Comparison of ENCODE assay signal across 8 cellular contexts in the genomic region with DNA sequence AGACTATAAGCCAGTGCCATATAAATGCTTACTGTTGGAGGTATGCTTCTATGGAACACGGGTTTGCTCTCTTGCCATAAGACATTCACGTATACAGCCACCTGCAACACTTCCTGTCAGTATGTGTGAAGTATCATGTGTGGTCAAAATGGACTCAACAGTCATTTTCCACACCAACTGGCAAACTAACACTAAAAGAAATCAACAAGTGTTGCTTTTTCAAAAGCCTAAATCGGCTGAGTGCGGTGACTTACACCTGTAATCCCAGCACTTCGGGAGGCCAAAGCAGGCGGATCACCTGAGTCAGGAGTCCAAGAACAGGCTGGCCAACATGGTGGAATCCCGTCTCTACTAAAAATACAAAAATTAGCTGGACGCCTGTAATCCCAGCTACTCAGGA. TPM values are rescaled to one million over a fixed set of nuclear protein-coding genes. Genes with fewer than 3 reads are reported as not detected.
DNase-seq lines count a peak whose midpoint lies in the region; ATAC-seq and TF ChIP-seq lines count a peak whose summit lies in the region.
"Not testable (repeated sequence)": the region's sequence is repeated elsewhere in the genome, so short reads cannot be mapped to it uniquely, and the experiment has no call there.

No MANE protein-coding gene starts in this region.

- H4K20me1 ChIP-seq in GM23338 (replicated peaks; ENCODE audit: insufficient read depth) (peaks cover 42% of the 10 kb centered on the region), OCI-LY7 (ENCODE audit: insufficient read depth, low read length) (peaks cover 15% of the 10 kb centered on the region)

- H3K9me2 ChIP-seq in GM23338 (ENCODE audit: insufficient read depth); OCI-LY7 (ENCODE audit: insufficient read depth, low read length): not testable (repeated sequence)

- H3K27ac Mint-ChIP-seq in CD14-positive monocyte (peak overlapping the region in 4 of 7 donors; percentile 18 to 87 (median 67)), chondrocyte (ENCODE audit: unreplicated experiment) (peak overlapping the region; percentile 32)
- H3K27ac Mint-ChIP-seq in GM23338 = not testable (repeated sequence)
- peak overlapping the region; percentile 80 for H3K27ac Mint-ChIP-seq in activated CD4-positive, alpha-beta T cell treated with anti-CD3 and anti-CD28 coated beads, Interleukin-2, amount 10 ng/mL, durations not matched to agents 7 days and 5 days
- H3K27ac Mint-ChIP-seq in activated naive CD4-positive, alpha-beta T cell treated with anti-CD3 and anti-CD28 coated beads, Interleukin-2, amount 10 ng/mL, durations not matched to agents 7 days and 5 days = peak overlapping the region; percentile 98
- peak overlapping the region; percentile 89 to 98 for H3K27ac Mint-ChIP-seq in natural killer cell treated with Interleukin-12 subunit alpha and Interleukin-12 subunit beta and Interleukin-15 and Interleukin-18, amount 100 ng/mL, for 72 hours
- peak overlapping the region; percentile 99 for H3K27ac Mint-ChIP-seq in stimulated activated effector memory CD8-positive, alpha-beta T cell treated with anti-CD3 and anti-CD28 coated beads, Interleukin-12 subunit alpha, Interleukin-12 subunit beta, amount 100 ng/mL, for 72 hours

- H3K27ac ChIP-seq in GM23338 (ENCODE audit: low read depth) = not testable (repeated sequence)
- H3K27ac ChIP-seq in OCI-LY7 (ENCODE audit: low read depth, low read length, poor library complexity, severe bottlenecking) = peak overlapping the region; percentile 83

- intact Hi-C loops in CD14-positive monocyte (cut with micrococcal nuclease) = loop anchor here in 1 of 2 donors (10.0 kb wide), 1 partner anchor 632 kb away; the partner anchor contains the start of gene VPS35L
- intact Hi-C loops in OCI-LY7 (cut with micrococcal nuclease; ENCODE audit: unreplicated experiment) = loop anchor here (10.0 kb wide), 1 partner anchor 1628 kb away; no protein-coding TSS in a partner anchor

- TF ChIP-seq CTCF in CD14-positive monocyte (IDR thresholded peaks at IDR 0.05); GM23338 (conservative IDR thresholded peaks at IDR 0.05; ENCODE audit: low read depth in 2 of 2); OCI-LY7 (conservative IDR thresholded peaks at IDR 0.05; ENCODE audit: low read length); chondrocyte (IDR thresholded peaks at IDR 0.05): not testable (repeated sequence)

- H3K36me3 Mint-ChIP-seq in CD14-positive monocyte = peaks cover 0 to 10% of the 10 kb centered on the region in 2 donors
- H3K36me3 Mint-ChIP-seq in GM23338 (ENCODE audit: low read depth); chondrocyte (ENCODE audit: low read depth); natural killer cell treated with Interleukin-12 subunit alpha and Interleukin-12 subunit beta and Interleukin-15 and Interleukin-18, amount 100 ng/mL, for 72 hours: not testable (repeated sequence)
- H3K36me3 Mint-ChIP-seq in activated CD4-positive, alpha-beta T cell treated with anti-CD3 and anti-CD28 coated beads, Interleukin-2, amount 10 ng/mL, durations not matched to agents 7 days and 5 days (ENCODE audit: low read depth) = peaks cover 14% of the 10 kb centered on the region
- peaks cover 16% of the 10 kb centered on the region for H3K36me3 Mint-ChIP-seq in activated naive CD4-positive, alpha-beta T cell treated with anti-CD3 and anti-CD28 coated beads, Interleukin-2, amount 10 ng/mL, durations not matched to agents 7 days and 5 days
- H3K36me3 Mint-ChIP-seq in stimulated activated effector memory CD8-positive, alpha-beta T cell treated with anti-CD3 and anti-CD28 coated beads, Interleukin-12 subunit alpha, Interleukin-12 subunit beta, amount 100 ng/mL, for 72 hours = peaks cover 55% of the 10 kb centered on the region

- not testable (repeated sequence) for BruUV-seq in OCI-LY7 (replicated peaks; lab: Mats Ljungman, UMichigan)

- H3F3A ChIP-seq in GM23338 (replicated peaks; ENCODE audit: low read depth) = not testable (repeated sequence)

- POLR2A ChIA-PET in OCI-LY7 (lab: Charles Lee); activated CD4-positive, alpha-beta T cell treated with anti-CD3 and anti-CD28 coated beads, Interleukin-2, amount 10 ng/mL, durations not matched to agents 7 days and 5 days (lab: Charles Lee): not testable (repeated sequence)

- peak overlapping the region; percentile 89; the same call in 1 of the 2 replicates for H3K4me2 ChIP-seq in GM23338
- H3K4me2 ChIP-seq in OCI-LY7 (ENCODE audit: low read length) = peak overlapping the region; percentile 85

- not testable (repeated sequence) for H2AFZ ChIP-seq in GM23338; OCI-LY7 (ENCODE audit: low read length)

- 0 out of 2 replicates have a peak overlapping the region, but pooled peaks have one; percentile 98 for H3K4me3 ChIP-seq in GM23338
- H3K4me3 ChIP-seq in OCI-LY7 (ENCODE audit: low read depth, low read length, poor library complexity, severe bottlenecking) = peak overlapping the region; percentile 95

- not testable (repeated sequence) for H3K4me1 ChIP-seq in GM23338 (ENCODE audit: insufficient read depth)
- peaks cover 36% of the 10 kb centered on the region for H3K4me1 ChIP-seq in OCI-LY7 (ENCODE audit: insufficient read depth, low read length, poor library complexity, severe bottlenecking)

- not testable (repeated sequence) for H3K36me3 ChIP-seq in GM23338 (ENCODE audit: insufficient read depth)
- peaks cover 34% of the 10 kb centered on the region for H3K36me3 ChIP-seq in OCI-LY7 (ENCODE audit: insufficient read depth, low read length)

- peaks cover 74% of the 10 kb centered on the region for H3K79me2 ChIP-seq in GM23338 (replicated peaks; ENCODE audit: insufficient read depth)
- peaks cover 75% of the 10 kb centered on the region for H3K79me2 ChIP-seq in OCI-LY7 (ENCODE audit: insufficient read depth, low read depth, low read length)

- not testable (repeated sequence) for H3K4me3 Mint-ChIP-seq in CD14-positive monocyte; GM23338; chondrocyte (ENCODE audit: unreplicated experiment)
- peak overlapping the region; percentile 91 for H3K4me3 Mint-ChIP-seq in activated CD4-positive, alpha-beta T cell treated with anti-CD3 and anti-CD28 coated beads, Interleukin-2, amount 10 ng/mL, durations not matched to agents 7 days and 5 days
- H3K4me3 Mint-ChIP-seq in activated naive CD4-positive, alpha-beta T cell treated with anti-CD3 and anti-CD28 coated beads, Interleukin-2, amount 10 ng/mL, durations not matched to agents 7 days and 5 days = peak overlapping the region; percentile 99
- H3K4me3 Mint-ChIP-seq in natural killer cell treated with Interleukin-12 subunit alpha and Interleukin-12 subunit beta and Interleukin-15 and Interleukin-18, amount 100 ng/mL, for 72 hours = peak overlapping the region; percentile 93
- peak overlapping the region; percentile 89 for H3K4me3 Mint-ChIP-seq in stimulated activated effector memory CD8-positive, alpha-beta T cell treated with anti-CD3 and anti-CD28 coated beads, Interleukin-12 subunit alpha, Interleukin-12 subunit beta, amount 100 ng/mL, for 72 hours

- CTCF ChIA-PET in OCI-LY7 (lab: Charles Lee; ENCODE audit: unreplicated experiment); activated naive CD4-positive, alpha-beta T cell treated with anti-CD3 and anti-CD28 coated beads, Interleukin-2, amount 10 ng/mL, durations not matched to agents 7 days and 5 days (lab: Charles Lee): not testable (repeated sequence)
- CTCF ChIA-PET in activated CD4-positive, alpha-beta T cell treated with anti-CD3 and anti-CD28 coated beads, Interleukin-2, amount 10 ng/mL, durations not matched to agents 7 days and 5 days (lab: Charles Lee) = interaction anchor here (1.0 kb wide), 1 partner anchor 122 kb away, joined by 6 read pairs; the partner anchor contains the start of gene ARL6IP1

- not testable (repeated sequence) for H3K9me3 Mint-ChIP-seq in CD14-positive monocyte; GM23338; activated CD4-positive, alpha-beta T cell treated with anti-CD3 and anti-CD28 coated beads, Interleukin-2, amount 10 ng/mL, durations not matched to agents 7 days and 5 days; activated naive CD4-positive, alpha-beta T cell treated with anti-CD3 and anti-CD28 coated beads, Interleukin-2, amount 10 ng/mL, durations not matched to agents 7 days and 5 days; chondrocyte (ENCODE audit: low read depth); natural killer cell treated with Interleukin-12 subunit alpha and Interleukin-12 subunit beta and Interleukin-15 and Interleukin-18, amount 100 ng/mL, for 72 hours; stimulated activated effector memory CD8-positive, alpha-beta T cell treated with anti-CD3 and anti-CD28 coated beads, Interleukin-12 subunit alpha, Interleukin-12 subunit beta, amount 100 ng/mL, for 72 hours

- H3K9me3 ChIP-seq in OCI-LY7 (ENCODE audit: low read length) = not testable (repeated sequence)

- not testable (repeated sequence) for DNase-seq in CD14-positive monocyte (ENCODE audit: low spot score); GM23338 (ENCODE audit: low spot score); activated CD4-positive, alpha-beta T cell treated with anti-CD3 and anti-CD28 coated beads, Interleukin-2, amount 10 ng/mL, durations not matched to agents 7 days and 5 days; activated naive CD4-positive, alpha-beta T cell treated with anti-CD3 and anti-CD28 coated beads, Interleukin-2, amount 10 ng/mL, durations not matched to agents 7 days and 5 days; chondrocyte (ENCODE audit: low spot score); natural killer cell treated with Interleukin-12 subunit alpha and Interleukin-12 subunit beta and Interleukin-15 and Interleukin-18, amount 100 ng/mL, for 72 hours (ENCODE audit: low spot score); stimulated activated effector memory CD8-positive, alpha-beta T cell treated with anti-CD3 and anti-CD28 coated beads, Interleukin-12 subunit alpha, Interleukin-12 subunit beta, amount 100 ng/mL, for 72 hours (ENCODE audit: low spot score in 2 of 2)
- DNase-seq in OCI-LY7 (ENCODE audit: low spot score) = peak; percentile 73

- not testable (repeated sequence) for H3K27me3 Mint-ChIP-seq in CD14-positive monocyte (ENCODE audit: low read depth in 3 of 3); GM23338 (ENCODE audit: insufficient read depth, low read depth, poor library complexity); activated CD4-positive, alpha-beta T cell treated with anti-CD3 and anti-CD28 coated beads, Interleukin-2, amount 10 ng/mL, durations not matched to agents 7 days and 5 days; activated naive CD4-positive, alpha-beta T cell treated with anti-CD3 and anti-CD28 coated beads, Interleukin-2, amount 10 ng/mL, durations not matched to agents 7 days and 5 days; chondrocyte (ENCODE audit: low read depth); natural killer cell treated with Interleukin-12 subunit alpha and Interleukin-12 subunit beta and Interleukin-15 and Interleukin-18, amount 100 ng/mL, for 72 hours

- not testable (repeated sequence) for H3K27me3 ChIP-seq in GM23338 (ENCODE audit: insufficient read depth)

- peaks cover 48% of the 10 kb centered on the region for H3K4me1 Mint-ChIP-seq in CD14-positive monocyte
- H3K4me1 Mint-ChIP-seq in GM23338 = not testable (repeated sequence)
- peaks cover 34% of the 10 kb centered on the region for H3K4me1 Mint-ChIP-seq in activated CD4-positive, alpha-beta T cell treated with anti-CD3 and anti-CD28 coated beads, Interleukin-2, amount 10 ng/mL, durations not matched to agents 7 days and 5 days
- peaks cover 47% of the 10 kb centered on the region for H3K4me1 Mint-ChIP-seq in activated naive CD4-positive, alpha-beta T cell treated with anti-CD3 and anti-CD28 coated beads, Interleukin-2, amount 10 ng/mL, durations not matched to agents 7 days and 5 days
- peaks cover 34% of the 10 kb centered on the region for H3K4me1 Mint-ChIP-seq in chondrocyte (ENCODE audit: low read depth)
- H3K4me1 Mint-ChIP-seq in natural killer cell treated with Interleukin-12 subunit alpha and Interleukin-12 subunit beta and Interleukin-15 and Interleukin-18, amount 100 ng/mL, for 72 hours (ENCODE audit: low read depth in 2 of 2) = peaks cover 30 to 41% of the 10 kb centered on the region in 2 donors
- peaks cover 58% of the 10 kb centered on the region for H3K4me1 Mint-ChIP-seq in stimulated activated effector memory CD8-positive, alpha-beta T cell treated with anti-CD3 and anti-CD28 coated beads, Interleukin-12 subunit alpha, Interleukin-12 subunit beta, amount 100 ng/mL, for 72 hours

- ATAC-seq in GM23338; natural killer cell treated with Interleukin-12 subunit alpha and Interleukin-12 subunit beta and Interleukin-15 and Interleukin-18, amount 100 ng/mL, for 72 hours; stimulated activated effector memory CD8-positive, alpha-beta T cell treated with anti-CD3 and anti-CD28 coated beads, Interleukin-12 subunit alpha, Interleukin-12 subunit beta, amount 100 ng/mL, for 72 hours: not testable (repeated sequence)

RNA-seq across cellular contexts. Expression of gene SMG1, which starts 3.1 kb away (rescaled TPM):
- polyA plus RNA-seq in CD14-positive monocyte (1 to 10 TPM; 2.4 to 7.1 TPM), GM23338 (2016; fragmentation: Nextera tagmentation; extraction: Ambion mirVana) (18.2 and 18.6 TPM in 2 replicates)
- 93.5 and 119 TPM in 2 replicates for total RNA-seq in GM23338 (2014; rRNA removed; shearing (Covaris generic))
- total RNA-seq in OCI-LY7 (2014; rRNA removed; shearing (Covaris generic)) = 87.5 and 106 TPM in 2 replicates
- total RNA-seq in OCI-LY7 (2022) (199 and 208 TPM in 2 replicates), chondrocyte (61.3 to 69.6 TPM (median 65.8 TPM) in 3 replicates)
- 100 to 1,000 TPM; 128 to 137 TPM for total RNA-seq in activated CD4-positive, alpha-beta T cell treated with anti-CD3 and anti-CD28 coated beads, Interleukin-2, amount 10 ng/mL, durations not matched to agents 7 days and 5 days
- 100 to 1,000 TPM; 226 to 304 TPM for total RNA-seq in natural killer cell treated with Interleukin-12 subunit alpha and Interleukin-12 subunit beta and Interleukin-15 and Interleukin-18, amount 100 ng/mL, for 72 hours
